In the genomic region with DNA sequence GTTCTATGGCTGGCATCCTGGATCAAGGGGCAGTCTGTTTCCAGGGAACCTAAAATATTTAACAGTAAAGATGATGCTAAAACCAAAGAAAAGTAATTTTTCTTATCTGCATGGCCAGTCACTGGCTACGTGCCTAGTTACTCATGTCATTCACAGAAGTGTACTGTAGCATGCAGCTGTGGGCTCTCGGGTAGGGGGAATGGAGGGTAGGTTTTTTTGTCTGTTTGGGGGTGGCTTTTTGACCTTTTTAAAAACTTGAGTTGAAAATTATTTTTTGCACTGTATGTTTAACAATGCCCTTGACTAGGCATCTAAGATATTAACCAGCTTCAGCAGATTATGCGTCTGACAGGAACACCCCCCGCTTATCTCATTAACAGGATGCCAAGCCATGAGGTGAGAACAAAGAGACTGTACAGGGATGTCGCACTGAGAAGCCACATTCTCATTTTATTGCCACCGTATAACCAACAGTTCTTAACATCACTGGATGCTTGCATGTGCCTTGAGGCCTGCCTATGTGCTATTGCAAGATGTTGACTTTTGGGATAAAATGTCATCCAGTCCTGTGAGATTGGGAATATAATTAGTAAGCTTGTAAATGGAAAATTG, we compare ENCODE assay signal across 11 cellular contexts. TPM values are rescaled to one million over a fixed set of nuclear protein-coding genes. Genes with fewer than 3 reads are reported as not detected.
A peak's percentile ranks its signal among the peaks of the same experiment; 100 is the strongest.
DNase-seq lines count a peak whose midpoint lies in the region; ATAC-seq and TF ChIP-seq lines count a peak whose summit lies in the region.
"Had no signal": no experiment of that assay in that cellular context is flagged by ENCODE, and none has a peak within 500 bp of the region (broad histone marks: within the 10 kb centered on the region; RNA-seq: fewer than 3 reads in every experiment).

No MANE protein-coding gene starts in this region.

- H3K4me3 ChIP-seq in A673 (ENCODE audit: low read depth, low read length, poor library complexity, severe bottlenecking) (no peak overlapping the region), heart left ventricle (no peak overlapping the region)
- peak overlapping the region; percentile 12 for H3K4me3 ChIP-seq in CD8-positive, alpha-beta memory T cell (ENCODE audit: low read length)
- H3K4me3 ChIP-seq: heart right ventricle had no signal

- peak; percentile 57 for DNase-seq in A673 (ENCODE audit: low spot score)
- DNase-seq in CD8-positive, alpha-beta memory T cell = peak in 4 of 5 donors; percentile 16 to 69 (median 66)
- DNase-seq in activated CD4-positive, alpha-beta memory T cell treated with anti-CD3 and anti-CD28 coated beads, Interleukin-2, amount 10 ng/mL, durations not matched to agents 7 days and 5 days = peak; percentile 34
- DNase-seq in heart left ventricle = no peak
- DNase-seq in ACHN = no peak
- DNase-seq in GF-D8 (lab: John Stamatoyannopoulos, UW) = no peak
- no peak for DNase-seq in H4 (ENCODE audit: low spot score)
- DNase-seq: heart right ventricle, left colon had no signal

- H3K27ac ChIP-seq in A673 (ENCODE audit: low read depth, low read length, poor library complexity, severe bottlenecking) (no peak overlapping the region), heart left ventricle (peak overlapping the region in 1 of 12 donors; percentile 69)
- H3K27ac ChIP-seq in CD8-positive, alpha-beta memory T cell (ENCODE audit: low read depth, low read length) = no peak overlapping the region

- peaks cover 57 to 68% (median 63%) of the 10 kb centered on the region in 3 donors for H3K4me1 Mint-ChIP-seq in CD8-positive, alpha-beta memory T cell
- H3K4me1 Mint-ChIP-seq in activated CD4-positive, alpha-beta memory T cell treated with anti-CD3 and anti-CD28 coated beads, Interleukin-2, amount 10 ng/mL, durations not matched to agents 7 days and 5 days = peaks cover 31% of the 10 kb centered on the region

- H3K27me3 ChIP-seq in A673 (replicated peaks; ENCODE audit: insufficient read depth, low read depth, low read length, poor library complexity) (no peaks in the 10 kb centered on the region), heart left ventricle (no peaks in the 10 kb centered on the region)
- H3K27me3 ChIP-seq in CD8-positive, alpha-beta memory T cell (ENCODE audit: insufficient read depth, low read length, poor library complexity, severe bottlenecking) = no peaks in the 10 kb centered on the region
- H3K27me3 ChIP-seq: heart right ventricle had no signal

- in situ Hi-C loops in ACHN (cut with HindIII; ENCODE audit: low pct_ligation_motif_present, low pct_unique_long_range_greater_than_20kb, low sequenced_read_pairs) = no loop called here

- no peaks in the 10 kb centered on the region for H3K9me3 ChIP-seq in A673 (ENCODE audit: low read depth, low read length, poor library complexity, severe bottlenecking)
- no peaks in the 10 kb centered on the region for H3K9me3 ChIP-seq in CD8-positive, alpha-beta memory T cell (ENCODE audit: low read length)
- no peaks in the 10 kb centered on the region for H3K9me3 ChIP-seq in heart left ventricle
- H3K9me3 ChIP-seq: heart right ventricle had no signal

- H3K36me3 Mint-ChIP-seq in CD8-positive, alpha-beta memory T cell = peaks cover 0 to 49% (median 6%) of the 10 kb centered on the region in 3 donors
- H3K36me3 Mint-ChIP-seq in activated CD4-positive, alpha-beta memory T cell treated with anti-CD3 and anti-CD28 coated beads, Interleukin-2, amount 10 ng/mL, durations not matched to agents 7 days and 5 days (ENCODE audit: low read depth) = peaks cover 59% of the 10 kb centered on the region

- BruUV-seq in A673 (replicated peaks; lab: Mats Ljungman, UMichigan) = no TSS peak

- 26 to 51% (median 32%) methylated on average over 6 of the region's 6 CpGs for WGBS in heart left ventricle, 4 donors

- no peaks in the 10 kb centered on the region for H3K27me3 Mint-ChIP-seq in CD8-positive, alpha-beta memory T cell
- H3K27me3 Mint-ChIP-seq in activated CD4-positive, alpha-beta memory T cell treated with anti-CD3 and anti-CD28 coated beads, Interleukin-2, amount 10 ng/mL, durations not matched to agents 7 days and 5 days = no peaks in the 10 kb centered on the region

- POLR2A ChIA-PET in A673 (lab: Charles Lee; ENCODE audit: low non-redundant PET) = no interaction called here
- POLR2A ChIA-PET in CD8-positive, alpha-beta memory T cell (lab: Charles Lee) = interaction anchor here (1.2 to 1.4 kb wide), 3 partner anchors 21 to 71 kb away, joined by 3 to 13 read pairs (median 4); no protein-coding TSS in a partner anchor
- POLR2A ChIA-PET in activated CD4-positive, alpha-beta memory T cell treated with anti-CD3 and anti-CD28 coated beads, Interleukin-2, amount 10 ng/mL, durations not matched to agents 7 days and 5 days (lab: Charles Lee) = interaction anchor here (0.9 to 4.1 kb wide), 5 partner anchors 9 to 74 kb away, joined by 3 to 25 read pairs (median 5); a partner anchor contains a TSS

- H3K27ac Mint-ChIP-seq in CD8-positive, alpha-beta memory T cell = peak overlapping the region; percentile 65 to 96 (median 90)
- H3K27ac Mint-ChIP-seq in activated CD4-positive, alpha-beta memory T cell treated with anti-CD3 and anti-CD28 coated beads, Interleukin-2, amount 10 ng/mL, durations not matched to agents 7 days and 5 days = peak overlapping the region; percentile 69

- no peak for TF ChIP-seq POLR2A in heart left ventricle (IDR thresholded peaks at IDR 0.05)

- ATAC-seq in heart left ventricle = peak in 3 of 4 donors; percentile 13 to 32 (median 25)
- ATAC-seq in HG03159 (IDR thresholded peaks at IDR 0.05; ENCODE audit: unreplicated experiment) = no peak
- ATAC-seq: left colon, Panc1 had no signal

- H3K4me3 Mint-ChIP-seq in CD8-positive, alpha-beta memory T cell = peak overlapping the region; percentile 32 to 86 (median 76)
- H3K4me3 Mint-ChIP-seq in activated CD4-positive, alpha-beta memory T cell treated with anti-CD3 and anti-CD28 coated beads, Interleukin-2, amount 10 ng/mL, durations not matched to agents 7 days and 5 days = no peak overlapping the region

- intact Hi-C loops in A673 (cut with micrococcal nuclease; ENCODE audit: unreplicated experiment) = loop anchor here (10.0 kb wide), 1 partner anchor 365 kb away; a partner anchor contains a TSS
- intact Hi-C loops in heart left ventricle (cut with DNase I) = loop anchor here in 3 of 10 donors (10.0 kb wide), 2 partner anchors 175 to 345 kb away; a partner anchor contains a TSS

- no peak for TF ChIP-seq CTCF in A673 (conservative IDR thresholded peaks at IDR 0.05; ENCODE audit: low read depth, low read length)
- TF ChIP-seq CTCF in heart left ventricle (IDR thresholded peaks at IDR 0.05) = no peak

- H3K9me3 Mint-ChIP-seq in CD8-positive, alpha-beta memory T cell = no peaks in the 10 kb centered on the region
- H3K9me3 Mint-ChIP-seq in activated CD4-positive, alpha-beta memory T cell treated with anti-CD3 and anti-CD28 coated beads, Interleukin-2, amount 10 ng/mL, durations not matched to agents 7 days and 5 days = no peaks in the 10 kb centered on the region

- H3K4me1 ChIP-seq in A673 (ENCODE audit: insufficient read depth, low read length, poor library complexity, severe bottlenecking) (peaks cover 10% of the 10 kb centered on the region), heart left ventricle (peaks cover 0 to 33% (median 15%) of the 10 kb centered on the region in 12 donors)
- peaks cover 40% of the 10 kb centered on the region for H3K4me1 ChIP-seq in CD8-positive, alpha-beta memory T cell (ENCODE audit: insufficient read depth, low read length)

- peaks cover 27% of the 10 kb centered on the region for H3K36me3 ChIP-seq in A673 (ENCODE audit: insufficient read depth, low read length, poor library complexity, severe bottlenecking)
- peaks cover 4% of the 10 kb centered on the region for H3K36me3 ChIP-seq in CD8-positive, alpha-beta memory T cell (ENCODE audit: insufficient read depth, low read length)
- peaks cover 0 to 65% (median 43%) of the 10 kb centered on the region in 9 donors for H3K36me3 ChIP-seq in heart left ventricle

- CTCF ChIA-PET in A673 (lab: Charles Lee) = no interaction called here
- CTCF ChIA-PET in CD8-positive, alpha-beta memory T cell (lab: Charles Lee) = interaction anchor here (1.3 to 6.2 kb wide), 5 partner anchors 11 to 95 kb away, joined by 3 to 33 read pairs (median 4); a partner anchor contains a TSS
- CTCF ChIA-PET in activated CD4-positive, alpha-beta memory T cell treated with anti-CD3 and anti-CD28 coated beads, Interleukin-2, amount 10 ng/mL, durations not matched to agents 7 days and 5 days (lab: Charles Lee) = interaction anchor here (0.6 to 1.8 kb wide), 3 partner anchors 24 to 484 kb away, joined by 3 to 5 read pairs (median 3); no protein-coding TSS in a partner anchor

RNA-seq across cellular contexts. Expression of a gene that starts 30.3 kb away (rescaled TPM):
- total RNA-seq in A673 (2021) (2.6 and 2.7 TPM in 2 replicates), heart left ventricle (10 to 100 TPM in 1 of 9 donors, 1 to 10 TPM in 2, under 1 TPM in 6; 0.24 to 16.8 (median 0.56) TPM)
- 10 to 100 TPM; 75.7 to 77.3 TPM for total RNA-seq in CD8-positive, alpha-beta memory T cell
- 46.4 TPM for polyA plus RNA-seq in CD8-positive, alpha-beta memory T cell
- total RNA-seq in activated CD4-positive, alpha-beta memory T cell treated with anti-CD3 and anti-CD28 coated beads, Interleukin-2, amount 10 ng/mL, durations not matched to agents 7 days and 5 days = 10 to 100 TPM; 53.7 to 56.2 TPM
- polyA plus RNA-seq in heart left ventricle = 1 to 10 TPM in 1 of 2 donors, under 1 TPM in 1; 0.53 to 1.5 TPM
- total RNA-seq in H4 (2014; rRNA removed; shearing (Covaris generic)) = not detected in 2 replicates

Comparison
In these comparisons a context has a peak if more than half of its experiments do, and no peak if none do; other contexts are left out.
1. DNase-seq: peak in A673 (single experiment), CD8-positive, alpha-beta memory T cell (4 of 5) and activated CD4-positive, alpha-beta memory T cell treated with anti-CD3 and anti-CD28 coated beads, Interleukin-2, amount 10 ng/mL, durations not matched to agents 7 days and 5 days (single experiment); none in heart left ventricle (0 of 5), ACHN (single experiment), GF-D8 (single experiment) and H4 (single experiment).